In the genomic region with DNA sequence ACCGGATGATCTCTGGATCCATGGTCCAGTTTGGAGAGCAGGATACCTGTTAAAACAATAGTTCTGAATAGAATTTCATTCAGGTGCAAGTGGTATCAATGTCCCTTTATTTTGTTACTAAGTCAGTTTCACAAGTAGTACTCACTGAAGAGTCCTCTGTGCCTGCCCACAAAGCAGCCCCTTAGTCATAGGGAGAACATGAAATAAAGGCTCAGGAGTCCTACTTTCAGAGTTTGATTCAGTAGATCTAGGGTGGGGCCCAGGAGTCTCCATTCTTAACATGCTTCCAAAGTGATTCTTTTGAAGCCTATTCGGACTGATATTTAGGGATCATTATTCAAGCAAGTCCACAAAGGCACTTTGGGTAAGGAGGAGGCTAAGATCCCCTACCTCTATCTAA, we compare ENCODE assay signal across 27 cellular contexts.
"Had no signal": no experiment of that assay in that cellular context is flagged by ENCODE, and none has a peak within 500 bp of the region (broad histone marks: within the 10 kb centered on the region; RNA-seq: fewer than 3 reads in every experiment).

No MANE protein-coding gene starts in this region.

- DNase-seq: activated CD4-positive, alpha-beta T cell treated with anti-CD3 and anti-CD28 coated beads for 48 hours; activated CD4-positive, alpha-beta T cell treated with anti-CD3 and anti-CD28 coated beads, Interleukin-2, amount 50 U/mL, for 4 hours; activated CD8-positive, alpha-beta memory T cell treated with anti-CD3 and anti-CD28 coated beads, Interleukin-2, amount 50 U/mL, for 48 hours; activated CD8-positive, alpha-beta T cell treated with anti-CD3 and anti-CD28 coated beads, Interleukin-2, amount 10 ng/mL, durations not matched to agents 7 days and 5 days; activated gamma-delta T cell; activated naive CD4-positive, alpha-beta T cell treated with anti-CD3 and anti-CD28 coated beads for 36 hours; activated T-cell treated with anti-CD3 and anti-CD28 coated beads, Interleukin-2, amount 50 U/mL, for 1 hour; amygdala; IMR-90; Kasumi-1; KBM-7; NCI-H1105 treated with DMSO at 0.1 percent for 48 hours; NCI-H1436 treated with DMSO at 0.1 percent for 48 hours; NCI-H187; NCI-H2081; NCI-H510A treated with DMSO at 0.1 percent for 48 hours; NCI-H69; NK-92 treated with Interleukin-12 subunit alpha and Interleukin-12 subunit beta, amount 100 ng/mL, for 24 hours; Peyer's patch; Right ventricle myocardium superior; SJCRH30; SK-N-SH; T-helper 1 cell; WERI-Rb-1 had no signal

- H3K9me3 ChIP-seq: Peyer's patch, SJCRH30, SK-N-SH had no signal

- H3K27ac ChIP-seq: cardiac muscle cell, Peyer's patch, RWPE1, SJCRH30, WERI-Rb-1 had no signal

- H3K4me3 ChIP-seq: cardiac muscle cell, Peyer's patch, SJCRH30 had no signal

- H3K27me3 Mint-ChIP-seq: brain had no signal

- ATAC-seq: activated CD8-positive, alpha-beta T cell treated with anti-CD3 and anti-CD28 coated beads, Interleukin-2, amount 10 ng/mL, durations not matched to agents 7 days and 5 days had no signal

- H3K27me3 ChIP-seq: cardiac muscle cell, Peyer's patch, SJCRH30 had no signal

- H3K4me2 ChIP-seq: SK-N-SH had no signal

- H3K9ac ChIP-seq: SK-N-SH had no signal

- H3K4me1 ChIP-seq: Peyer's patch, SJCRH30 had no signal

- H3K27ac Mint-ChIP-seq: activated CD8-positive, alpha-beta T cell treated with anti-CD3 and anti-CD28 coated beads, Interleukin-2, amount 10 ng/mL, durations not matched to agents 7 days and 5 days; activated naive CD4-positive, alpha-beta T cell treated with anti-CD3 and anti-CD28 coated beads for 36 hours; brain had no signal

- H3K9me3 Mint-ChIP-seq: activated naive CD4-positive, alpha-beta T cell treated with anti-CD3 and anti-CD28 coated beads for 36 hours; brain had no signal

- H3K4me1 Mint-ChIP-seq: brain had no signal

- H3K4me3 Mint-ChIP-seq: activated CD8-positive, alpha-beta T cell treated with anti-CD3 and anti-CD28 coated beads, Interleukin-2, amount 10 ng/mL, durations not matched to agents 7 days and 5 days; activated naive CD4-positive, alpha-beta T cell treated with anti-CD3 and anti-CD28 coated beads for 36 hours; brain had no signal
